8 cellular contexts compared by ENCODE assay signal in genomic region chr7:107169120-107170050, GRCh38.
DNase-seq lines count a peak whose midpoint lies in the region; ATAC-seq and TF ChIP-seq lines count a peak whose summit lies in the region.

No MANE protein-coding gene starts in this region.

- TF ChIP-seq POLR2A in GM19193 (IDR thresholded peaks at IDR 0.05; ENCODE audit: extremely low read depth, insufficient read depth, insufficient read length) = peak; percentile 66

- peak overlapping the region; percentile 68 for H3K4me3 ChIP-seq in AG09309 (ENCODE audit: control insufficient read depth, low read depth, low read length)

- DNase-seq in AG09309 (ENCODE audit: low read depth) (peak; percentile 89), NCI-H748 (lab: John Stamatoyannopoulos, UW; ENCODE audit: unreplicated experiment) (peak; percentile 97), dedifferentiated amniotic fluid mesenchymal stem cell (ENCODE audit: extremely low spot score) (peak; percentile 95), left kidney (ENCODE audit: low read depth, low spot score) (peak; percentile 99)
- peak; percentile 77 for DNase-seq in activated CD4-positive, alpha-beta T cell treated with anti-CD3 and anti-CD28 coated beads, Interleukin-2, amount 50 U/mL, for 1 hour
- peak; percentile 60 to 69 for DNase-seq in stimulated activated CD4-positive, alpha-beta T cell treated with anti-CD3 and anti-CD28 coated beads, Interleukin-1b, Interleukin-23, amount 100 ng/mL, for 4 hours (ENCODE audit: low read depth in 2 of 2)

- no peak for TF ChIP-seq CTCF in AG09309 (IDR thresholded peaks at IDR 0.05; ENCODE audit: control insufficient read depth, insufficient read depth, low read depth, low read length, missing control alignments)

- peak; percentile 13 for ATAC-seq in HG03520 (IDR thresholded peaks at IDR 0.05; ENCODE audit: unreplicated experiment)

Comparison
In these comparisons a context has a peak if more than half of its experiments do, and no peak if none do; other contexts are left out.
1. Peak in every context shown above with its lines: DNase-seq, ATAC-seq and H3K4me3 ChIP-seq.